ENCODE assay signal across 1 cellular context in the genomic region with DNA sequence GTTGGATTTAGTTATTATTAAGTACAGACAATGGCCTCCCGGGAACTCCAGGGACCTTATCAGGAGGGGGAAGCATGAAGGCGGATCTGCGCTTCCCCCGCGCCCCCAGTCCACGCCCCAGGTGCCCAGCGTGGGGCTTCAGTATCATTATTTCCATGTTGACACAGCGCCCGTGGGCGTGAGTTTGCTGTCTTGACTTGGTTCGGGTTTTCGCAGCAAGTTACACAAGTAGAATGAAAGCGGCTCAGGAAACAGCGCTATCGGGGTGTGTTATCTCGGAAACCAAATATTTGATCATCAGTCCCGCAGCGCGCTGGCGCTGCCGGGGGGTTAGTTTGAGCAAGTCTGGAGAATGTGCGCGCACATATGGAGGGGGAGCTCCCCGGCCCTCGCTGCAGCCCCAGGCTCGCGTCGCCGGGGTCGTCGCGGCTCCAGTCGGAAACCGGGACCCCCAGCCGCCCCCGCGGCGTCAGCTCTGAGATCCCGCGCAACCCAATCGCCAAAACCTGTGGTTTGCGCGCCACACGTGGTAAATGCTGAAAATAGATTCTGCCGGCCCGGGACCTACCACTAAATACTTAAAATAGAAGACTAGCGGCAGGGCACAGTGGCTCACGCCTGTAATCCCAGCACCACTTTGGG.
TF ChIP-seq lines count a peak whose summit lies in the region.

No MANE protein-coding gene starts in this region.

TF ChIP-seq in HepG2, 621 proteins besides CTCF, POLR2A, EP300 and RAD21 (continued from another document and continues in another):
- TF ChIP-seq, protein P1, sequence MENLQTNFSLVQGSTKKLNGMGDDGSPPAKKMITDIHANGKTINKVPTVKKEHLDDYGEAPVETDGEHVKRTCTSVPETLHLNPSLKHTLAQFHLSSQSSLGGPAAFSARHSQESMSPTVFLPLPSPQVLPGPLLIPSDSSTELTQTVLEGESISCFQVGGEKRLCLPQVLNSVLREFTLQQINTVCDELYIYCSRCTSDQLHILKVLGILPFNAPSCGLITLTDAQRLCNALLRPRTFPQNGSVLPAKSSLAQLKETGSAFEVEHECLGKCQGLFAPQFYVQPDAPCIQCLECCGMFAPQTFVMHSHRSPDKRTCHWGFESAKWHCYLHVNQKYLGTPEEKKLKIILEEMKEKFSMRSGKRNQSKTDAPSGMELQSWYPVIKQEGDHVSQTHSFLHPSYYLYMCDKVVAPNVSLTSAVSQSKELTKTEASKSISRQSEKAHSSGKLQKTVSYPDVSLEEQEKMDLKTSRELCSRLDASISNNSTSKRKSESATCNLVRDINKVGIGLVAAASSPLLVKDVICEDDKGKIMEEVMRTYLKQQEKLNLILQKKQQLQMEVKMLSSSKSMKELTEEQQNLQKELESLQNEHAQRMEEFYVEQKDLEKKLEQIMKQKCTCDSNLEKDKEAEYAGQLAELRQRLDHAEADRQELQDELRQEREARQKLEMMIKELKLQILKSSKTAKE (CRISPR knock-in tag; IDR thresholded peaks at IDR 0.05; ENCODE audit: borderline replicate concordance) = peak; percentile 72; the same call in 1 of the 2 replicates
- TF ChIP-seq HMG20A (CRISPR knock-in tag; IDR thresholded peaks at IDR 0.05; ENCODE audit: borderline replicate concordance) (0 out of 2 replicates have a peak, but pooled peaks have one; percentile 21), TARDBP (CRISPR knock-in tag; IDR thresholded peaks at IDR 0.05) (peak; percentile 74), XBP1 (CRISPR knock-in tag; IDR thresholded peaks at IDR 0.05) (no peak), BHLHE40 (IDR thresholded peaks at IDR 0.05; ENCODE audit: low read length) (no peak), ARHGAP35 (CRISPR knock-in tag; IDR thresholded peaks at IDR 0.05; ENCODE audit: borderline replicate concordance) (0 out of 2 replicates have a peak, but pooled peaks have one; percentile 33), CBX2 (IDR thresholded peaks at IDR 0.05; ENCODE audit: low read depth, low read length) (no peak), CBX2 (CRISPR knock-in tag; IDR thresholded peaks at IDR 0.05; ENCODE audit: low read depth) (no peak), TP53 (CRISPR knock-in tag; conservative IDR thresholded peaks at IDR 0.05) (no peak), ISL2 (CRISPR knock-in tag; IDR thresholded peaks at IDR 0.05) (peak; percentile 85), NR2F2 (IDR thresholded peaks at IDR 0.05; ENCODE audit: borderline replicate concordance, low read depth) (peak; percentile 18; the same call in 1 of the 2 replicates), NR2F6 (IDR thresholded peaks at IDR 0.05) (no peak), NR2F6 (CRISPR knock-in tag; IDR thresholded peaks at IDR 0.05) (0 out of 2 replicates have a peak, but pooled peaks have one; percentile 46), GATAD2A (CRISPR knock-in tag; IDR thresholded peaks at IDR 0.05) (peak; percentile 83), ZNF564 (CRISPR knock-in tag; IDR thresholded peaks at IDR 0.05) (0 out of 2 replicates have a peak, but pooled peaks have one; percentile 18), HDAC2 (CRISPR knock-in tag; IDR thresholded peaks at IDR 0.05) (peak; percentile 84), HNRNPLL (IDR thresholded peaks at IDR 0.05; ENCODE audit: low read depth, low read length, poor library complexity, severe bottlenecking) (peak; percentile 85), NFKB2 (CRISPR knock-in tag; IDR thresholded peaks at IDR 0.05; ENCODE audit: borderline replicate concordance) (peak; percentile 44; the same call in 1 of the 2 replicates), SOX13 (IDR thresholded peaks at IDR 0.05) (no peak), SOX13 (CRISPR knock-in tag; conservative IDR thresholded peaks at IDR 0.05 in 1 of 2, IDR thresholded peaks at IDR 0.05 in 1 of 2) (peak in 1 of 2 experiments; percentile 73; a peak in 2 of 4 replicates), FOXA3 (CRISPR knock-in tag; IDR thresholded peaks at IDR 0.05) (peak; percentile 93), YY1 (IDR thresholded peaks at IDR 0.05; ENCODE audit: insufficient read depth, insufficient replicate concordance, low read depth, low read length) (peak; percentile 19), AGO1 (IDR thresholded peaks at IDR 0.05; ENCODE audit: low read depth, low read length, poor library complexity, severe bottlenecking) (no peak), RARA (CRISPR knock-in tag; IDR thresholded peaks at IDR 0.05) (peak; percentile 39; the same call in 1 of the 2 replicates), HIVEP1 (CRISPR knock-in tag; IDR thresholded peaks at IDR 0.05) (peak; percentile 64), ZBTB38 (CRISPR knock-in tag; IDR thresholded peaks at IDR 0.05) (no peak), ZNF263 (CRISPR knock-in tag; IDR thresholded peaks at IDR 0.05) (no peak), TBX2 (CRISPR knock-in tag; IDR thresholded peaks at IDR 0.05; ENCODE audit: borderline replicate concordance) (peak; percentile 81), ARNT2 (CRISPR knock-in tag; IDR thresholded peaks at IDR 0.05; ENCODE audit: low read depth) (0 out of 2 replicates have a peak, but pooled peaks have one; percentile 37), ZNF331 (CRISPR knock-in tag; IDR thresholded peaks at IDR 0.05) (peak; percentile 69), SIX4 (CRISPR knock-in tag; IDR thresholded peaks at IDR 0.05) (peak; percentile 63; the same call in 1 of the 2 replicates)
- TF ChIP-seq, protein P2, sequence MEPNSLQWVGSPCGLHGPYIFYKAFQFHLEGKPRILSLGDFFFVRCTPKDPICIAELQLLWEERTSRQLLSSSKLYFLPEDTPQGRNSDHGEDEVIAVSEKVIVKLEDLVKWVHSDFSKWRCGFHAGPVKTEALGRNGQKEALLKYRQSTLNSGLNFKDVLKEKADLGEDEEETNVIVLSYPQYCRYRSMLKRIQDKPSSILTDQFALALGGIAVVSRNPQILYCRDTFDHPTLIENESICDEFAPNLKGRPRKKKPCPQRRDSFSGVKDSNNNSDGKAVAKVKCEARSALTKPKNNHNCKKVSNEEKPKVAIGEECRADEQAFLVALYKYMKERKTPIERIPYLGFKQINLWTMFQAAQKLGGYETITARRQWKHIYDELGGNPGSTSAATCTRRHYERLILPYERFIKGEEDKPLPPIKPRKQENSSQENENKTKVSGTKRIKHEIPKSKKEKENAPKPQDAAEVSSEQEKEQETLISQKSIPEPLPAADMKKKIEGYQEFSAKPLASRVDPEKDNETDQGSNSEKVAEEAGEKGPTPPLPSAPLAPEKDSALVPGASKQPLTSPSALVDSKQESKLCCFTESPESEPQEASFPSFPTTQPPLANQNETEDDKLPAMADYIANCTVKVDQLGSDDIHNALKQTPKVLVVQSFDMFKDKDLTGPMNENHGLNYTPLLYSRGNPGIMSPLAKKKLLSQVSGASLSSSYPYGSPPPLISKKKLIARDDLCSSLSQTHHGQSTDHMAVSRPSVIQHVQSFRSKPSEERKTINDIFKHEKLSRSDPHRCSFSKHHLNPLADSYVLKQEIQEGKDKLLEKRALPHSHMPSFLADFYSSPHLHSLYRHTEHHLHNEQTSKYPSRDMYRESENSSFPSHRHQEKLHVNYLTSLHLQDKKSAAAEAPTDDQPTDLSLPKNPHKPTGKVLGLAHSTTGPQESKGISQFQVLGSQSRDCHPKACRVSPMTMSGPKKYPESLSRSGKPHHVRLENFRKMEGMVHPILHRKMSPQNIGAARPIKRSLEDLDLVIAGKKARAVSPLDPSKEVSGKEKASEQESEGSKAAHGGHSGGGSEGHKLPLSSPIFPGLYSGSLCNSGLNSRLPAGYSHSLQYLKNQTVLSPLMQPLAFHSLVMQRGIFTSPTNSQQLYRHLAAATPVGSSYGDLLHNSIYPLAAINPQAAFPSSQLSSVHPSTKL (CRISPR knock-in tag; IDR thresholded peaks at IDR 0.05) = peak; percentile 80
- TF ChIP-seq, protein P3, sequence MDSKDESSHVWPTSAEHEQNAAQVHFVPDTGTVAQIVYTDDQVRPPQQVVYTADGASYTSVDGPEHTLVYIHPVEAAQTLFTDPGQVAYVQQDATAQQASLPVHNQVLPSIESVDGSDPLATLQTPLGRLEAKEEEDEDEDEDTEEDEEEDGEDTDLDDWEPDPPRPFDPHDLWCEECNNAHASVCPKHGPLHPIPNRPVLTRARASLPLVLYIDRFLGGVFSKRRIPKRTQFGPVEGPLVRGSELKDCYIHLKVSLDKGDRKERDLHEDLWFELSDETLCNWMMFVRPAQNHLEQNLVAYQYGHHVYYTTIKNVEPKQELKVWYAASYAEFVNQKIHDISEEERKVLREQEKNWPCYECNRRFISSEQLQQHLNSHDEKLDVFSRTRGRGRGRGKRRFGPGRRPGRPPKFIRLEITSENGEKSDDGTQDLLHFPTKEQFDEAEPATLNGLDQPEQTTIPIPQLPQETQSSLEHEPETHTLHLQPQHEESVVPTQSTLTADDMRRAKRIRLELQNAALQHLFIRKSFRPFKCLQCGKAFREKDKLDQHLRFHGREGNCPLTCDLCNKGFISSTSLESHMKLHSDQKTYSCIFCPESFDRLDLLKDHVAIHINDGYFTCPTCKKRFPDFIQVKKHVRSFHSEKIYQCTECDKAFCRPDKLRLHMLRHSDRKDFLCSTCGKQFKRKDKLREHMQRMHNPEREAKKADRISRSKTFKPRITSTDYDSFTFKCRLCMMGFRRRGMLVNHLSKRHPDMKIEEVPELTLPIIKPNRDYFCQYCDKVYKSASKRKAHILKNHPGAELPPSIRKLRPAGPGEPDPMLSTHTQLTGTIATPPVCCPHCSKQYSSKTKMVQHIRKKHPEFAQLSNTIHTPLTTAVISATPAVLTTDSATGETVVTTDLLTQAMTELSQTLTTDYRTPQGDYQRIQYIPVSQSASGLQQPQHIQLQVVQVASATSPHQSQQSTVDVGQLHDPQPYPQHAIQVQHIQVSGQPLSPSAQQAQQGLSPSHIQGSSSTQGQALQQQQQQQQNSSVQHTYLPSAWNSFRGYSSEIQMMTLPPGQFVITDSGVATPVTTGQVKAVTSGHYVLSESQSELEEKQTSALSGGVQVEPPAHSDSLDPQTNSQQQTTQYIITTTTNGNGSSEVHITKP (CRISPR knock-in tag; IDR thresholded peaks at IDR 0.05; ENCODE audit: low read depth) = no peak
- TF ChIP-seq, protein P4, sequence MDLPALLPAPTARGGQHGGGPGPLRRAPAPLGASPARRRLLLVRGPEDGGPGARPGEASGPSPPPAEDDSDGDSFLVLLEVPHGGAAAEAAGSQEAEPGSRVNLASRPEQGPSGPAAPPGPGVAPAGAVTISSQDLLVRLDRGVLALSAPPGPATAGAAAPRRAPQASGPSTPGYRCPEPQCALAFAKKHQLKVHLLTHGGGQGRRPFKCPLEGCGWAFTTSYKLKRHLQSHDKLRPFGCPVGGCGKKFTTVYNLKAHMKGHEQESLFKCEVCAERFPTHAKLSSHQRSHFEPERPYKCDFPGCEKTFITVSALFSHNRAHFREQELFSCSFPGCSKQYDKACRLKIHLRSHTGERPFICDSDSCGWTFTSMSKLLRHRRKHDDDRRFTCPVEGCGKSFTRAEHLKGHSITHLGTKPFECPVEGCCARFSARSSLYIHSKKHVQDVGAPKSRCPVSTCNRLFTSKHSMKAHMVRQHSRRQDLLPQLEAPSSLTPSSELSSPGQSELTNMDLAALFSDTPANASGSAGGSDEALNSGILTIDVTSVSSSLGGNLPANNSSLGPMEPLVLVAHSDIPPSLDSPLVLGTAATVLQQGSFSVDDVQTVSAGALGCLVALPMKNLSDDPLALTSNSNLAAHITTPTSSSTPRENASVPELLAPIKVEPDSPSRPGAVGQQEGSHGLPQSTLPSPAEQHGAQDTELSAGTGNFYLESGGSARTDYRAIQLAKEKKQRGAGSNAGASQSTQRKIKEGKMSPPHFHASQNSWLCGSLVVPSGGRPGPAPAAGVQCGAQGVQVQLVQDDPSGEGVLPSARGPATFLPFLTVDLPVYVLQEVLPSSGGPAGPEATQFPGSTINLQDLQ (CRISPR knock-in tag; IDR thresholded peaks at IDR 0.05) = peak; percentile 67; the same call in 1 of the 2 replicates
- TF ChIP-seq, protein P5, sequence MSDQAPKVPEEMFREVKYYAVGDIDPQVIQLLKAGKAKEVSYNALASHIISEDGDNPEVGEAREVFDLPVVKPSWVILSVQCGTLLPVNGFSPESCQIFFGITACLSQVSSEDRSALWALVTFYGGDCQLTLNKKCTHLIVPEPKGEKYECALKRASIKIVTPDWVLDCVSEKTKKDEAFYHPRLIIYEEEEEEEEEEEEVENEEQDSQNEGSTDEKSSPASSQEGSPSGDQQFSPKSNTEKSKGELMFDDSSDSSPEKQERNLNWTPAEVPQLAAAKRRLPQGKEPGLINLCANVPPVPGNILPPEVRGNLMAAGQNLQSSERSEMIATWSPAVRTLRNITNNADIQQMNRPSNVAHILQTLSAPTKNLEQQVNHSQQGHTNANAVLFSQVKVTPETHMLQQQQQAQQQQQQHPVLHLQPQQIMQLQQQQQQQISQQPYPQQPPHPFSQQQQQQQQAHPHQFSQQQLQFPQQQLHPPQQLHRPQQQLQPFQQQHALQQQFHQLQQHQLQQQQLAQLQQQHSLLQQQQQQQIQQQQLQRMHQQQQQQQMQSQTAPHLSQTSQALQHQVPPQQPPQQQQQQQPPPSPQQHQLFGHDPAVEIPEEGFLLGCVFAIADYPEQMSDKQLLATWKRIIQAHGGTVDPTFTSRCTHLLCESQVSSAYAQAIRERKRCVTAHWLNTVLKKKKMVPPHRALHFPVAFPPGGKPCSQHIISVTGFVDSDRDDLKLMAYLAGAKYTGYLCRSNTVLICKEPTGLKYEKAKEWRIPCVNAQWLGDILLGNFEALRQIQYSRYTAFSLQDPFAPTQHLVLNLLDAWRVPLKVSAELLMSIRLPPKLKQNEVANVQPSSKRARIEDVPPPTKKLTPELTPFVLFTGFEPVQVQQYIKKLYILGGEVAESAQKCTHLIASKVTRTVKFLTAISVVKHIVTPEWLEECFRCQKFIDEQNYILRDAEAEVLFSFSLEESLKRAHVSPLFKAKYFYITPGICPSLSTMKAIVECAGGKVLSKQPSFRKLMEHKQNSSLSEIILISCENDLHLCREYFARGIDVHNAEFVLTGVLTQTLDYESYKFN (CRISPR knock-in tag; conservative IDR thresholded peaks at IDR 0.05) = peak; percentile 54
- TF ChIP-seq, protein P6, sequence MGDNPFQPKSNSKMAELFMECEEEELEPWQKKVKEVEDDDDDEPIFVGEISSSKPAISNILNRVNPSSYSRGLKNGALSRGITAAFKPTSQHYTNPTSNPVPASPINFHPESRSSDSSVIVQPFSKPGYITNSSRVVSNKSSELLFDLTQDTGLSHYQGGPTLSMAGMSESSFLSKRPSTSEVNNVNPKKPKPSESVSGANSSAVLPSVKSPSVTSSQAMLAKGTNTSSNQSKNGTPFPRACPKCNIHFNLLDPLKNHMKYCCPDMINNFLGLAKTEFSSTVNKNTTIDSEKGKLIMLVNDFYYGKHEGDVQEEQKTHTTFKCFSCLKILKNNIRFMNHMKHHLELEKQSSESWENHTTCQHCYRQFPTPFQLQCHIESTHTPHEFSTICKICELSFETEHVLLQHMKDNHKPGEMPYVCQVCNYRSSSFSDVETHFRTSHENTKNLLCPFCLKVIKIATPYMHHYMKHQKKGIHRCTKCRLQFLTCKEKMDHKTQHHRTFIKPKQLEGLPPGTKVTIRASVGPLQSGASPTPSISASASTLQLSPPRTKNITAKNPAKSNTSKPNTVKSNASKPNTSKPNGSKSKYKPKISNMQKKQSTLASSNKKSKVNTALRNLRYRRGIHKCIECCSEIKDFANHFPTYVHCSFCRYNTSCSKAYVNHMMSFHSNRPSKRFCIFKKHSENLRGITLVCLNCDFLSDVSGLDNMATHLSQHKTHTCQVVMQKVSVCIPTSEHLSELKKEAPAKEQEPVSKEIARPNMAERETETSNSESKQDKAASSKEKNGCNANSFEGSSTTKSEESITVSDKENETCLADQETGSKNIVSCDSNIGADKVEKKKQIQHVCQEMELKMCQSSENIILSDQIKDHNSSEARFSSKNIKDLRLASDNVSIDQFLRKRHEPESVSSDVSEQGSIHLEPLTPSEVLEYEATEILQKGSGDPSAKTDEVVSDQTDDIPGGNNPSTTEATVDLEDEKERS (CRISPR knock-in tag; IDR thresholded peaks at IDR 0.05) = no peak
